In the genomic region with DNA sequence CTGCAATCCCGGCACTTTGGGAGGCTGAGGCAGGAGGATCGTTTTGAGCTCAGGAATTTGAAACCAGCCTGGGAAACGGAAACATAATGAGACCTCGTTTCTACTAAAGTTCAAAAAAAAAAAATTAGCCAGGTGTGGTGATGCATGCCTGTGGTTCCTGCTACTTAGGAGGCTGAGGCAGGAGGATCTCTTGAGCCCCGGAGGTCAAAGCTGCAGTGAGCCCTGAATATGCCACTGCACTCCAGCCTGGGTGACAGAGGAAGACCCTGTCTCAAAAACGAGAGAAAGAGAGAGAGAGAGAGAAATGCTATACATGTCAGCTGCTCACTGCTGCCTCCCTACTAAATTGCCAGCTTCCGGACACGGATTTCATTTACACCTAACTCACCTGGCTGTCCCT, we compare ENCODE assay signal across 26 cellular contexts.
"Had no signal": no experiment of that assay in that cellular context is flagged by ENCODE, and none has a peak within 500 bp of the region (broad histone marks: within the 10 kb centered on the region; RNA-seq: fewer than 3 reads in every experiment).

No MANE protein-coding gene starts in this region.

- H3K27ac ChIP-seq: colonic mucosa, coronary artery, epithelial cell of prostate, esophagus squamous epithelium, foreskin keratinocyte, gastrocnemius medialis, heart right ventricle had no signal

- H3K4me1 ChIP-seq: colonic mucosa, foreskin keratinocyte had no signal

- H3K9me3 ChIP-seq: colonic mucosa, esophagus muscularis mucosa, esophagus squamous epithelium, gastrocnemius medialis, gastroesophageal sphincter, heart left ventricle, heart right ventricle had no signal

- H3K27me3 ChIP-seq: colonic mucosa, dorsolateral prefrontal cortex, esophagus muscularis mucosa, esophagus squamous epithelium, foreskin keratinocyte, gastrocnemius medialis, gastroesophageal sphincter, heart left ventricle, heart right ventricle had no signal

- H3K36me3 ChIP-seq: colonic mucosa, esophagus muscularis mucosa, gastrocnemius medialis, gastroesophageal sphincter, heart left ventricle, heart right ventricle had no signal

- H3K4me3 ChIP-seq: colonic mucosa, coronary artery, dorsolateral prefrontal cortex, esophagus muscularis mucosa, esophagus squamous epithelium, gastrocnemius medialis, gastroesophageal sphincter, heart left ventricle, heart right ventricle had no signal

- FAIRE-seq: colon, endometrium, endothelial cell of umbilical vein, frontal cortex had no signal

- DNase-seq: colonic mucosa; cortex of kidney; dermis blood vessel endothelial cell; dorsolateral prefrontal cortex; effector CD4-positive, alpha-beta T cell; effector CD8-positive, alpha-beta T cell; effector memory CD4-positive, alpha-beta T cell; effector memory CD8-positive, alpha-beta T cell; endodermal cell; esophagus squamous epithelium; foreskin fibroblast; foreskin keratinocyte; foreskin melanocyte; gastrocnemius medialis; glutamatergic neuron; heart left ventricle; heart right ventricle had no signal

- ATAC-seq: effector memory CD8-positive, alpha-beta T cell; esophagus mucosa; foreskin keratinocyte; gastrocnemius medialis; gastroesophageal sphincter; heart left ventricle; heart right ventricle had no signal
